ENCODE assay signal across 1 cellular context in the genomic region with DNA sequence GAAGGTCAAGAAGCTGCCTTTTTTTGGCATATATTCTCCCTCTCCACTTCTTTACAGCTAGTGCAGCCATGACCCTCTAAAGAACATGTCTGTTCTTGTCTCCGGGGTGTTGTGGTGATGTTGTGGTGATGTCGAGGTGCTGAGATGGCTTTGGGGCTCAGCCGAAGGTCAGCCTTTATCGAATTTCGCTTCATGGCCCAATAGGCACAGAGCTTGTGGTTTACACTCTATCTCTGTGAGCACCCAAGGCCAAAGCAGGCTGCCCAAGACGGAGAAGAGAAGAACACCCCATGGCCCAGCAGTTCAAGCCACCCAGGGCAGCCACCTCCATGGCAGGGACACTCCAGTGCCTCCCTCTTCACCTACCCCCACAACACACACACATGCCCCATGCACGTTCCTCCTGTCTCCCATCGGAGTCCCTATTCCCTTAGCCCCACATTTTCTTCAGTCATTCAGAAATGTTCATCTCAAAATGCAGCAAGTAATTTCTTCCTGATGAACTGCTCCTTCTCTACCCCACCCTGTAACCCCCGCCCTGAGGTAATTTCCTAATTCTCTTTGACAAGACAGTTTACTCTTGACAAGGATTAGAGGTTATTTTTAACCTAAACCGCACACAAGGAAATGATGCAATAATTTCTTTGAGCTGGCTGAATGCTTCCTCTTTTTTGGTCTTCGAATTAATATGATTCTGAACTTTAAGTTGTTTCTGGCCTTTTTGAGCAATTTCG.
TF ChIP-seq lines count a peak whose summit lies in the region.

No MANE protein-coding gene starts in this region.

TF ChIP-seq in GM12878, 131 proteins besides CTCF, POLR2A, EP300 and RAD21 (continued from another document):
- TF ChIP-seq, protein P1, sequence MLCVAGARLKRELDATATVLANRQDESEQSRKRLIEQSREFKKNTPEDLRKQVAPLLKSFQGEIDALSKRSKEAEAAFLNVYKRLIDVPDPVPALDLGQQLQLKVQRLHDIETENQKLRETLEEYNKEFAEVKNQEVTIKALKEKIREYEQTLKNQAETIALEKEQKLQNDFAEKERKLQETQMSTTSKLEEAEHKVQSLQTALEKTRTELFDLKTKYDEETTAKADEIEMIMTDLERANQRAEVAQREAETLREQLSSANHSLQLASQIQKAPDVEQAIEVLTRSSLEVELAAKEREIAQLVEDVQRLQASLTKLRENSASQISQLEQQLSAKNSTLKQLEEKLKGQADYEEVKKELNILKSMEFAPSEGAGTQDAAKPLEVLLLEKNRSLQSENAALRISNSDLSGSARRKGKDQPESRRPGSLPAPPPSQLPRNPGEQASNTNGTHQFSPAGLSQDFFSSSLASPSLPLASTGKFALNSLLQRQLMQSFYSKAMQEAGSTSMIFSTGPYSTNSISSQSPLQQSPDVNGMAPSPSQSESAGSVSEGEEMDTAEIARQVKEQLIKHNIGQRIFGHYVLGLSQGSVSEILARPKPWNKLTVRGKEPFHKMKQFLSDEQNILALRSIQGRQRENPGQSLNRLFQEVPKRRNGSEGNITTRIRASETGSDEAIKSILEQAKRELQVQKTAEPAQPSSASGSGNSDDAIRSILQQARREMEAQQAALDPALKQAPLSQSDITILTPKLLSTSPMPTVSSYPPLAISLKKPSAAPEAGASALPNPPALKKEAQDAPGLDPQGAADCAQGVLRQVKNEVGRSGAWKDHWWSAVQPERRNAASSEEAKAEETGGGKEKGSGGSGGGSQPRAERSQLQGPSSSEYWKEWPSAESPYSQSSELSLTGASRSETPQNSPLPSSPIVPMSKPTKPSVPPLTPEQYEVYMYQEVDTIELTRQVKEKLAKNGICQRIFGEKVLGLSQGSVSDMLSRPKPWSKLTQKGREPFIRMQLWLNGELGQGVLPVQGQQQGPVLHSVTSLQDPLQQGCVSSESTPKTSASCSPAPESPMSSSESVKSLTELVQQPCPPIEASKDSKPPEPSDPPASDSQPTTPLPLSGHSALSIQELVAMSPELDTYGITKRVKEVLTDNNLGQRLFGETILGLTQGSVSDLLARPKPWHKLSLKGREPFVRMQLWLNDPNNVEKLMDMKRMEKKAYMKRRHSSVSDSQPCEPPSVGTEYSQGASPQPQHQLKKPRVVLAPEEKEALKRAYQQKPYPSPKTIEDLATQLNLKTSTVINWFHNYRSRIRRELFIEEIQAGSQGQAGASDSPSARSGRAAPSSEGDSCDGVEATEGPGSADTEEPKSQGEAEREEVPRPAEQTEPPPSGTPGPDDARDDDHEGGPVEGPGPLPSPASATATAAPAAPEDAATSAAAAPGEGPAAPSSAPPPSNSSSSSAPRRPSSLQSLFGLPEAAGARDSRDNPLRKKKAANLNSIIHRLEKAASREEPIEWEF (IDR thresholded peaks at IDR 0.05; ENCODE audit: insufficient replicate concordance, low read depth, low read length) = no peak
- no peak for TF ChIP-seq ZNF217 (IDR thresholded peaks at IDR 0.05)
- TF ChIP-seq ZNF384 (IDR thresholded peaks at IDR 0.05; ENCODE audit: borderline replicate concordance, low read depth, low read length) = no peak
- TF ChIP-seq, protein P2, sequence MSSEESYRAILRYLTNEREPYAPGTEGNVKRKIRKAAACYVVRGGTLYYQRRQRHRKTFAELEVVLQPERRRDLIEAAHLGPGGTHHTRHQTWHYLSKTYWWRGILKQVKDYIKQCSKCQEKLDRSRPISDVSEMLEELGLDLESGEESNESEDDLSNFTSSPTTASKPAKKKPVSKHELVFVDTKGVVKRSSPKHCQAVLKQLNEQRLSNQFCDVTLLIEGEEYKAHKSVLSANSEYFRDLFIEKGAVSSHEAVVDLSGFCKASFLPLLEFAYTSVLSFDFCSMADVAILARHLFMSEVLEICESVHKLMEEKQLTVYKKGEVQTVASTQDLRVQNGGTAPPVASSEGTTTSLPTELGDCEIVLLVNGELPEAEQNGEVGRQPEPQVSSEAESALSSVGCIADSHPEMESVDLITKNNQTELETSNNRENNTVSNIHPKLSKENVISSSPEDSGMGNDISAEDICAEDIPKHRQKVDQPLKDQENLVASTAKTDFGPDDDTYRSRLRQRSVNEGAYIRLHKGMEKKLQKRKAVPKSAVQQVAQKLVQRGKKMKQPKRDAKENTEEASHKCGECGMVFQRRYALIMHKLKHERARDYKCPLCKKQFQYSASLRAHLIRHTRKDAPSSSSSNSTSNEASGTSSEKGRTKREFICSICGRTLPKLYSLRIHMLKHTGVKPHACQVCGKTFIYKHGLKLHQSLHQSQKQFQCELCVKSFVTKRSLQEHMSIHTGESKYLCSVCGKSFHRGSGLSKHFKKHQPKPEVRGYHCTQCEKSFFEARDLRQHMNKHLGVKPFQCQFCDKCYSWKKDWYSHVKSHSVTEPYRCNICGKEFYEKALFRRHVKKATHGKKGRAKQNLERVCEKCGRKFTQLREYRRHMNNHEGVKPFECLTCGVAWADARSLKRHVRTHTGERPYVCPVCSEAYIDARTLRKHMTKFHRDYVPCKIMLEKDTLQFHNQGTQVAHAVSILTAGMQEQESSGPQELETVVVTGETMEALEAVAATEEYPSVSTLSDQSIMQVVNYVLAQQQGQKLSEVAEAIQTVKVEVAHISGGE (CRISPR knock-in tag; IDR thresholded peaks at IDR 0.05) = no peak
- peak; percentile 86 for TF ChIP-seq JUNB (IDR thresholded peaks at IDR 0.05)
- TF ChIP-seq NR2F1 (conservative IDR thresholded peaks at IDR 0.05) = peak; percentile 98
- peak; percentile 75 for TF ChIP-seq CBFB (IDR thresholded peaks at IDR 0.05; ENCODE audit: low read depth)
- TF ChIP-seq, protein P3, sequence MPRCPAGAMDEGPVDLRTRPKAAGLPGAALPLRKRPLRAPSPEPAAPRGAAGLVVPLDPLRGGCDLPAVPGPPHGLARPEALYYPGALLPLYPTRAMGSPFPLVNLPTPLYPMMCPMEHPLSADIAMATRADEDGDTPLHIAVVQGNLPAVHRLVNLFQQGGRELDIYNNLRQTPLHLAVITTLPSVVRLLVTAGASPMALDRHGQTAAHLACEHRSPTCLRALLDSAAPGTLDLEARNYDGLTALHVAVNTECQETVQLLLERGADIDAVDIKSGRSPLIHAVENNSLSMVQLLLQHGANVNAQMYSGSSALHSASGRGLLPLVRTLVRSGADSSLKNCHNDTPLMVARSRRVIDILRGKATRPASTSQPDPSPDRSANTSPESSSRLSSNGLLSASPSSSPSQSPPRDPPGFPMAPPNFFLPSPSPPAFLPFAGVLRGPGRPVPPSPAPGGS (IDR thresholded peaks at IDR 0.05; ENCODE audit: borderline replicate concordance, insufficient read depth, low read depth, low read length, poor library complexity, severe bottlenecking) = no peak
- TF ChIP-seq BRCA1 (IDR thresholded peaks at IDR 0.05; ENCODE audit: low read depth, low read length) = no peak
- TF ChIP-seq NFIC (IDR thresholded peaks at IDR 0.05; ENCODE audit: low read depth, low read length) = peak; percentile 96
- TF ChIP-seq IRF4 (IDR thresholded peaks at IDR 0.05; ENCODE audit: low read depth, low read length) = peak; percentile 58
- TF ChIP-seq CREM (IDR thresholded peaks at IDR 0.05; ENCODE audit: low read depth) = peak; percentile 79
- peak; percentile 31; the same call in 1 of the 2 replicates for TF ChIP-seq SPI1 (IDR thresholded peaks at IDR 0.05; ENCODE audit: borderline replicate concordance, insufficient read depth, low read depth, low read length)
- peak; percentile 64; the same call in 1 of the 2 replicates for TF ChIP-seq STAT1 (conservative IDR thresholded peaks at IDR 0.05)
- peak; percentile 70 for TF ChIP-seq GABPA (IDR thresholded peaks at IDR 0.05; ENCODE audit: low read depth)
- TF ChIP-seq STAT3 (IDR thresholded peaks at IDR 0.05; ENCODE audit: low read depth, low read length) = no peak
- TF ChIP-seq, protein P4, sequence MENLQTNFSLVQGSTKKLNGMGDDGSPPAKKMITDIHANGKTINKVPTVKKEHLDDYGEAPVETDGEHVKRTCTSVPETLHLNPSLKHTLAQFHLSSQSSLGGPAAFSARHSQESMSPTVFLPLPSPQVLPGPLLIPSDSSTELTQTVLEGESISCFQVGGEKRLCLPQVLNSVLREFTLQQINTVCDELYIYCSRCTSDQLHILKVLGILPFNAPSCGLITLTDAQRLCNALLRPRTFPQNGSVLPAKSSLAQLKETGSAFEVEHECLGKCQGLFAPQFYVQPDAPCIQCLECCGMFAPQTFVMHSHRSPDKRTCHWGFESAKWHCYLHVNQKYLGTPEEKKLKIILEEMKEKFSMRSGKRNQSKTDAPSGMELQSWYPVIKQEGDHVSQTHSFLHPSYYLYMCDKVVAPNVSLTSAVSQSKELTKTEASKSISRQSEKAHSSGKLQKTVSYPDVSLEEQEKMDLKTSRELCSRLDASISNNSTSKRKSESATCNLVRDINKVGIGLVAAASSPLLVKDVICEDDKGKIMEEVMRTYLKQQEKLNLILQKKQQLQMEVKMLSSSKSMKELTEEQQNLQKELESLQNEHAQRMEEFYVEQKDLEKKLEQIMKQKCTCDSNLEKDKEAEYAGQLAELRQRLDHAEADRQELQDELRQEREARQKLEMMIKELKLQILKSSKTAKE (IDR thresholded peaks at IDR 0.05; ENCODE audit: low read depth, poor library complexity, severe bottlenecking) = peak; percentile 45
- peak; percentile 36; the same call in 1 of the 2 replicates for TF ChIP-seq TAF1 (IDR thresholded peaks at IDR 0.05; ENCODE audit: borderline replicate concordance, low read depth, low read length)
- peak; percentile 85 for TF ChIP-seq TCF7 (IDR thresholded peaks at IDR 0.05; ENCODE audit: borderline replicate concordance)
- no peak for TF ChIP-seq WRNIP1 (IDR thresholded peaks at IDR 0.05; ENCODE audit: borderline replicate concordance, low read depth, low read length)
- TF ChIP-seq ETV6 (conservative IDR thresholded peaks at IDR 0.05 in 1 of 2, IDR thresholded peaks at IDR 0.05 in 1 of 2; ENCODE audit: borderline replicate concordance in 1 of 2, low read depth in 1 of 2) = peak in 1 of 2 experiments; percentile 92; a peak in 2 of 4 replicates
- TF ChIP-seq, protein P5, sequence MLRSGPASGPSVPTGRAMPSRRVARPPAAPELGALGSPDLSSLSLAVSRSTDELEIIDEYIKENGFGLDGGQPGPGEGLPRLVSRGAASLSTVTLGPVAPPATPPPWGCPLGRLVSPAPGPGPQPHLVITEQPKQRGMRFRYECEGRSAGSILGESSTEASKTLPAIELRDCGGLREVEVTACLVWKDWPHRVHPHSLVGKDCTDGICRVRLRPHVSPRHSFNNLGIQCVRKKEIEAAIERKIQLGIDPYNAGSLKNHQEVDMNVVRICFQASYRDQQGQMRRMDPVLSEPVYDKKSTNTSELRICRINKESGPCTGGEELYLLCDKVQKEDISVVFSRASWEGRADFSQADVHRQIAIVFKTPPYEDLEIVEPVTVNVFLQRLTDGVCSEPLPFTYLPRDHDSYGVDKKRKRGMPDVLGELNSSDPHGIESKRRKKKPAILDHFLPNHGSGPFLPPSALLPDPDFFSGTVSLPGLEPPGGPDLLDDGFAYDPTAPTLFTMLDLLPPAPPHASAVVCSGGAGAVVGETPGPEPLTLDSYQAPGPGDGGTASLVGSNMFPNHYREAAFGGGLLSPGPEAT (IDR thresholded peaks at IDR 0.05; ENCODE audit: low read depth) = no peak; the same call in 1 of the 2 replicates
